Comparison of ENCODE assay signal across 17 cellular contexts in genomic region chr10:14557573-14557972, GRCh38.
A peak's percentile ranks its signal among the peaks of the same experiment; 100 is the strongest.
DNase-seq lines count a peak whose midpoint lies in the region; ATAC-seq, FAIRE-seq and TF ChIP-seq lines count a peak whose summit lies in the region.
"Had no signal": no experiment of that assay in that cellular context is flagged by ENCODE, and none has a peak within 500 bp of the region (broad histone marks: within the 10 kb centered on the region; RNA-seq: fewer than 3 reads in every experiment).

No MANE protein-coding gene starts in this region.

- ATAC-seq in HepG2: no peak
- ATAC-seq in naive thymus-derived CD4-positive, alpha-beta T cell: no peak
- no peak for ATAC-seq in HG02938 (IDR thresholded peaks at IDR 0.05; ENCODE audit: unreplicated experiment)
- no peak for ATAC-seq in HG03135 (IDR thresholded peaks at IDR 0.05; ENCODE audit: unreplicated experiment)
- ATAC-seq: gastroesophageal sphincter, psoas muscle had no signal

- no TSS peak for BruUV-seq in HepG2 (replicated peaks; lab: Mats Ljungman, UMichigan)

- no peak overlapping the region for H3K4me2 ChIP-seq in HepG2 (ENCODE audit: low read depth, low read length)
- no peak overlapping the region for H3K4me2 ChIP-seq in neural progenitor cell

- H3K36me3 ChIP-seq in liver (ENCODE audit: control insufficient read depth in 4 of 4, insufficient read depth in 3 of 4, low read depth in 1 of 4, low read length in 3 of 4) (no peaks in the 10 kb centered on the region), HepG2 (replicated peaks in 1 of 2; ENCODE audit: control insufficient read depth in 1 of 2, insufficient read depth in 2 of 2, low read length in 2 of 2) (no peaks in the 10 kb centered on the region; a peak in 1 of 5 replicates), neural progenitor cell (no peaks in the 10 kb centered on the region)
- H3K36me3 ChIP-seq in naive thymus-derived CD4-positive, alpha-beta T cell (ENCODE audit: control insufficient read depth in 2 of 3, insufficient read depth in 3 of 3, low read length in 3 of 3): peaks cover 0 to 8% (median 0%) of the 10 kb centered on the region in 3 experiments
- H3K36me3 ChIP-seq: colonic mucosa, gastroesophageal sphincter had no signal

- H3K4me1 Mint-ChIP-seq in activated CD4-positive, alpha-beta memory T cell treated with anti-CD3 and anti-CD28 coated beads for 36 hours (ENCODE audit: low read depth): peaks cover 97% of the 10 kb centered on the region
- H3K4me1 Mint-ChIP-seq in naive thymus-derived CD4-positive, alpha-beta T cell: peaks cover 84 to 100% (median 91%) of the 10 kb centered on the region in 7 donors
- peaks cover 42% of the 10 kb centered on the region for H3K4me1 Mint-ChIP-seq in neural progenitor cell

- no peak overlapping the region for H3K4me3 Mint-ChIP-seq in activated CD4-positive, alpha-beta memory T cell treated with anti-CD3 and anti-CD28 coated beads for 36 hours
- peak overlapping the region in 7 of 10 donors; percentile 54 to 98 (median 73) for H3K4me3 Mint-ChIP-seq in naive thymus-derived CD4-positive, alpha-beta T cell
- no peak overlapping the region for H3K4me3 Mint-ChIP-seq in neural progenitor cell

- H3K4me1 ChIP-seq in liver (ENCODE audit: control insufficient read depth in 4 of 4, insufficient read depth in 4 of 4, low read length in 3 of 4) (peaks cover 15 to 62% (median 33%) of the 10 kb centered on the region in 4 donors), HepG2 (ENCODE audit: insufficient read depth, low read length) (peaks cover 58% of the 10 kb centered on the region), neural progenitor cell (peaks cover 7% of the 10 kb centered on the region)
- H3K4me1 ChIP-seq in naive thymus-derived CD4-positive, alpha-beta T cell (ENCODE audit: control insufficient read depth in 2 of 2, insufficient read depth in 2 of 2, low read length in 2 of 2): peaks cover 91 to 92% of the 10 kb centered on the region in 2 donors
- H3K4me1 ChIP-seq: psoas muscle had no signal

- H3K27me3 ChIP-seq in liver (ENCODE audit: control insufficient read depth in 4 of 4, insufficient read depth in 4 of 4, low read length in 3 of 4) (no peaks in the 10 kb centered on the region), HepG2 (ENCODE audit: control insufficient read depth in 1 of 2, insufficient read depth in 2 of 2, low read length in 2 of 2) (no peaks in the 10 kb centered on the region), neural progenitor cell (no peaks in the 10 kb centered on the region)
- no peaks in the 10 kb centered on the region for H3K27me3 ChIP-seq in naive thymus-derived CD4-positive, alpha-beta T cell (ENCODE audit: control insufficient read depth in 2 of 2, insufficient read depth in 2 of 2, low read length in 2 of 2)
- H3K27me3 ChIP-seq: colonic mucosa, gastroesophageal sphincter had no signal

- CTCF ChIA-PET in HepG2 (lab: Yijun Ruan, JAX; ENCODE audit: low intra/inter-chr PET ratio, low total read pairs): no interaction called here
- CTCF ChIA-PET in activated CD4-positive, alpha-beta memory T cell treated with anti-CD3 and anti-CD28 coated beads for 36 hours (lab: Charles Lee): interaction anchor here (0.6 to 1.8 kb wide), 8 partner anchors 10 to 361 kb away, joined by 3 to 8 read pairs (median 3); no protein-coding TSS in a partner anchor
- CTCF ChIA-PET in naive thymus-derived CD4-positive, alpha-beta T cell (lab: Charles Lee): interaction anchor here (0.7 to 1.9 kb wide), 6 partner anchors 12 to 280 kb away, joined by 3 to 7 read pairs (median 4); partner anchors contain the start of gene CDNF

- H3K79me2 ChIP-seq in HepG2 (ENCODE audit: insufficient read depth, low read length): peaks cover 38% of the 10 kb centered on the region
- peaks cover 26% of the 10 kb centered on the region for H3K79me2 ChIP-seq in neural progenitor cell (ENCODE audit: low read depth)

- intact Hi-C loops in HepG2 (cut with micrococcal nuclease; ENCODE audit: unreplicated experiment): no loop called here
- intact Hi-C loops in activated CD4-positive, alpha-beta memory T cell treated with anti-CD3 and anti-CD28 coated beads for 36 hours (cut with micrococcal nuclease): no loop called here
- intact Hi-C loops in naive thymus-derived CD4-positive, alpha-beta T cell (cut with micrococcal nuclease): loop anchor here in 1 of 2 donors (2.0 kb wide), 1 partner anchor 15 kb away; no protein-coding TSS in a partner anchor

- no peaks in the 10 kb centered on the region for H3K27me3 Mint-ChIP-seq in activated CD4-positive, alpha-beta memory T cell treated with anti-CD3 and anti-CD28 coated beads for 36 hours
- H3K27me3 Mint-ChIP-seq in naive thymus-derived CD4-positive, alpha-beta T cell: no peaks in the 10 kb centered on the region
- H3K27me3 Mint-ChIP-seq in neural progenitor cell (ENCODE audit: insufficient read depth, low read depth): no peaks in the 10 kb centered on the region

- H2AFZ ChIP-seq in HepG2 (ENCODE audit: low read length) (no peak overlapping the region), neural progenitor cell (replicated peaks) (no peak overlapping the region)

- TF ChIP-seq RAD21 in liver (IDR thresholded peaks at IDR 0.05) (no peak), HepG2 (CRISPR knock-in tag; IDR thresholded peaks at IDR 0.05) (no peak)

- TF ChIP-seq POLR2A in HepG2 (IDR thresholded peaks at IDR 0.05; ENCODE audit: insufficient read depth in 1 of 2, low read depth in 2 of 2, low read length in 2 of 2): no peak

- 95% methylated on average over 5 of the region's 5 CpGs for WGBS in liver
- over 99% methylated on average over 5 of the region's 5 CpGs for WGBS in HepG2 (ENCODE audit: low lambda C conversion rate)

- no peak overlapping the region for H3K4me3 ChIP-seq in liver (ENCODE audit: low read depth in 1 of 3, low read length in 3 of 3)
- no peak overlapping the region for H3K4me3 ChIP-seq in HepG2 (replicated peaks in 1 of 3; ENCODE audit: insufficient read depth in 1 of 3, low read depth in 2 of 3, low read length in 3 of 3)
- H3K4me3 ChIP-seq in naive thymus-derived CD4-positive, alpha-beta T cell (ENCODE audit: low read length): no peak overlapping the region
- H3K4me3 ChIP-seq in neural progenitor cell: no peak overlapping the region
- H3K4me3 ChIP-seq: colonic mucosa, gastroesophageal sphincter, psoas muscle had no signal

- in situ Hi-C loops in HepG2 (cut with HindIII; ENCODE audit: extremely low pct_ligation_motif_present, low pct_unique_long_range_greater_than_20kb): no loop called here

- DNase-seq in HepG2 (ENCODE audit: low spot score) (no peak), neural progenitor cell (ENCODE audit: low spot score) (no peak), HTR-8/SVneo (ENCODE audit: insufficient read length, low spot score) (no peak)
- DNase-seq in activated CD4-positive, alpha-beta memory T cell treated with anti-CD3 and anti-CD28 coated beads for 36 hours: no peak
- no peak for DNase-seq in naive thymus-derived CD4-positive, alpha-beta T cell
- DNase-seq: colonic mucosa; NCI-H1417 treated with DMSO at 0.1 percent for 48 hours; NCI-H226; NK-92 treated with Interleukin-12 subunit alpha and Interleukin-12 subunit beta, amount 100 ng/mL, for 24 hours; psoas muscle; stimulated activated naive CD4-positive, alpha-beta T cell had no signal

- H3K9ac ChIP-seq in liver (ENCODE audit: low read depth in 1 of 2, low read length in 2 of 2): no peak overlapping the region
- H3K9ac ChIP-seq in HepG2 (ENCODE audit: insufficient read depth, low read depth, low read length): no peak overlapping the region
- H3K9ac ChIP-seq in neural progenitor cell: no peak overlapping the region

- H4K20me1 ChIP-seq in HepG2 (ENCODE audit: insufficient read depth, low read length) (peaks cover 3% of the 10 kb centered on the region; the same call in 1 of the 2 replicates), neural progenitor cell (ENCODE audit: low read depth) (peaks cover 13% of the 10 kb centered on the region)

- TF ChIP-seq CTCF in liver (IDR thresholded peaks at IDR 0.05; ENCODE audit: low read depth, low read length, missing input control) (no peak), HepG2 (CRISPR knock-in tag; IDR thresholded peaks at IDR 0.05) (no peak), neural progenitor cell (IDR thresholded peaks at IDR 0.05) (no peak)

- TF ChIP-seq EP300 in HepG2 (IDR thresholded peaks at IDR 0.05; ENCODE audit: low read depth in 2 of 2, low read length in 2 of 2): no peak
- TF ChIP-seq EP300 in HepG2 (CRISPR knock-in tag; IDR thresholded peaks at IDR 0.05; ENCODE audit: borderline replicate concordance): no peak

- peak overlapping the region; percentile 83 for H3K27ac Mint-ChIP-seq in activated CD4-positive, alpha-beta memory T cell treated with anti-CD3 and anti-CD28 coated beads for 36 hours
- H3K27ac Mint-ChIP-seq in naive thymus-derived CD4-positive, alpha-beta T cell: peak overlapping the region; percentile 53 to 97 (median 93)
- H3K27ac Mint-ChIP-seq in neural progenitor cell: no peak overlapping the region

- H3K9me3 Mint-ChIP-seq in activated CD4-positive, alpha-beta memory T cell treated with anti-CD3 and anti-CD28 coated beads for 36 hours: no peaks in the 10 kb centered on the region
- H3K9me3 Mint-ChIP-seq in naive thymus-derived CD4-positive, alpha-beta T cell: peaks cover 0 to 3% (median 0%) of the 10 kb centered on the region in 11 donors
- no peaks in the 10 kb centered on the region for H3K9me3 Mint-ChIP-seq in neural progenitor cell

- FAIRE-seq in HepG2 (lab: Jason Lieb, UNC) (no peak), HTR-8/SVneo (lab: Jason Lieb, UNC) (no peak)
- FAIRE-seq: astrocyte had no signal

- POLR2A ChIA-PET in HepG2 (lab: Yijun Ruan, JAX): no interaction called here
- POLR2A ChIA-PET in activated CD4-positive, alpha-beta memory T cell treated with anti-CD3 and anti-CD28 coated beads for 36 hours (lab: Charles Lee): interaction anchor here (0.5 to 1.6 kb wide), 3 partner anchors 15 to 283 kb away, joined by 3 to 4 read pairs (median 3); partner anchors contain the start of genes CDNF, HSPA14 and MSANTD7
- POLR2A ChIA-PET in naive thymus-derived CD4-positive, alpha-beta T cell (lab: Charles Lee): interaction anchor here (0.9 to 19.3 kb wide), 7 partner anchors 9 to 321 kb away, joined by 3 to 429 read pairs (median 3); partner anchors contain the start of gene SUV39H2

- H3K9me3 ChIP-seq in liver (ENCODE audit: control insufficient read depth in 4 of 4, low read length in 3 of 4) (no peaks in the 10 kb centered on the region), HepG2 (ENCODE audit: low read length) (no peaks in the 10 kb centered on the region), neural progenitor cell (ENCODE audit: low read depth) (no peaks in the 10 kb centered on the region)
- no peaks in the 10 kb centered on the region for H3K9me3 ChIP-seq in naive thymus-derived CD4-positive, alpha-beta T cell (ENCODE audit: control insufficient read depth in 2 of 3, low read length in 3 of 3)
- H3K9me3 ChIP-seq: colonic mucosa, gastroesophageal sphincter, psoas muscle had no signal

- H3F3A ChIP-seq in neural progenitor cell (ENCODE audit: low read depth): peaks cover 3% of the 10 kb centered on the region

- H3K27ac ChIP-seq in liver (ENCODE audit: low read depth in 1 of 2, low read length in 2 of 2) (peak overlapping the region; percentile 52 to 70), HepG2 (ENCODE audit: extremely low read length, insufficient read depth, low read length) (no peak overlapping the region), neural progenitor cell (no peak overlapping the region)
- H3K27ac ChIP-seq in naive thymus-derived CD4-positive, alpha-beta T cell (ENCODE audit: low read depth, low read length): no peak overlapping the region
- H3K27ac ChIP-seq: colonic mucosa, epithelial cell of prostate, psoas muscle had no signal

- peaks cover 25% of the 10 kb centered on the region for H3K36me3 Mint-ChIP-seq in activated CD4-positive, alpha-beta memory T cell treated with anti-CD3 and anti-CD28 coated beads for 36 hours
- peaks cover 13 to 34% (median 15%) of the 10 kb centered on the region in 5 donors for H3K36me3 Mint-ChIP-seq in naive thymus-derived CD4-positive, alpha-beta T cell
- H3K36me3 Mint-ChIP-seq in neural progenitor cell: peaks cover 5% of the 10 kb centered on the region

Comparison
In these comparisons a context has a peak if more than half of its experiments do, and no peak if none do; other contexts are left out.
1. H3K27ac ChIP-seq: peak in liver (2 of 2); none in HepG2 (single experiment), naive thymus-derived CD4-positive, alpha-beta T cell (single experiment) and neural progenitor cell (single experiment).
2. H3K4me3 Mint-ChIP-seq: peak in naive thymus-derived CD4-positive, alpha-beta T cell (7 of 10); none in activated CD4-positive, alpha-beta memory T cell treated with anti-CD3 and anti-CD28 coated beads for 36 hours (single experiment) and neural progenitor cell (single experiment).